In the genomic region with DNA sequence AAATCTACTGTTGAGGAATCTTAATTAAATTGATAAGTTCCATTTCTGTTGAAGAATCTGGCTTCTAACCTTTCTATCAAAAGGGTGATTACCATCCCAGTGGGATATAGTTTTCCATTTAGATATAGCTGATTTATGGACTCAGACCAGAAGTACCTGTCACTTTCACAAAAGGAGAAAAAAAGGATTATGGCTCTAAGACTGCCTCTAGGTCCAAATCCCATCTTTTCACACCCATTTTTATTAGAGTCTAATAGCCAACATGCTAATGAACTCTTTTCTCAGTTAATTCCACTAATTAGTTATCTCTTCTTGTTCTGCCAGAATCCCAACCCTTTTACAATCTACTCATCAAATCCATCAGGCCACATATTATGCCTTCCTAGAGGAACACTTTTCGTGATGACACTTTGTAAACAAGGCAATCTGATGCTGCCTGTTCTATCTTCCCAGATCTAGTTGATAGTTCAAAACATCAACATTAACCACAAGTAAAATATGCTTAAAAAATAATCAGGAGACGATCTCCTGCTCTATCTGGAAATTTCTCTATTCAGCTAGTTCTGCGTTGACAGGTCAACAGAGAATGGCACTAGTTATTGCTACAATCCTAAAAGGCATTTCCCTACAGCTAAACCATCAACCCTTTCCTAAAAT, we compare ENCODE assay signal across 10 cellular contexts. TPM values are rescaled to one million over a fixed set of nuclear protein-coding genes. Genes with fewer than 3 reads are reported as not detected.
A peak's percentile ranks its signal among the peaks of the same experiment; 100 is the strongest.
DNase-seq lines count a peak whose midpoint lies in the region; ATAC-seq, FAIRE-seq and TF ChIP-seq lines count a peak whose summit lies in the region.
"Had no signal": no experiment of that assay in that cellular context is flagged by ENCODE, and none has a peak within 500 bp of the region (broad histone marks: within the 10 kb centered on the region; RNA-seq: fewer than 3 reads in every experiment).

No MANE protein-coding gene starts in this region.

- H3K27ac ChIP-seq in keratinocyte (ENCODE audit: control insufficient read depth, insufficient read depth, low read length): no peak overlapping the region
- H3K27ac ChIP-seq in temporal lobe (ENCODE audit: low read depth, low read length): peak overlapping the region; percentile 1

- POLR2A ChIA-PET in activated CD4-positive, alpha-beta T cell treated with anti-CD3 and anti-CD28 coated beads, Interleukin-2, amount 10 ng/mL, durations not matched to agents 7 days and 5 days (lab: Charles Lee): no interaction called here

- no peaks in the 10 kb centered on the region for H3K27me3 Mint-ChIP-seq in activated CD4-positive, alpha-beta T cell treated with anti-CD3 and anti-CD28 coated beads, Interleukin-2, amount 10 ng/mL, durations not matched to agents 7 days and 5 days
- H3K27me3 Mint-ChIP-seq in activated naive CD8-positive, alpha-beta T cell: no peaks in the 10 kb centered on the region

- peaks cover 29% of the 10 kb centered on the region for H3K4me1 Mint-ChIP-seq in activated CD4-positive, alpha-beta T cell treated with anti-CD3 and anti-CD28 coated beads, Interleukin-2, amount 10 ng/mL, durations not matched to agents 7 days and 5 days
- peaks cover 53% of the 10 kb centered on the region for H3K4me1 Mint-ChIP-seq in activated naive CD8-positive, alpha-beta T cell (ENCODE audit: low read depth)

- peaks cover 17% of the 10 kb centered on the region for H3K4me1 ChIP-seq in keratinocyte (ENCODE audit: control insufficient read depth, extremely low read depth, insufficient read depth, low read length)

- no peak for FAIRE-seq in keratinocyte (lab: Jason Lieb, UNC)

- H2AFZ ChIP-seq in keratinocyte (ENCODE audit: control insufficient read depth, low read length): no peak overlapping the region

- dilution Hi-C loops in keratinocyte (cut with MboI; ENCODE audit: extremely low pct_ligation_motif_present, low sequenced_read_pairs): no loop called here

- no peak overlapping the region for H3K9ac ChIP-seq in keratinocyte (ENCODE audit: control insufficient read depth, extremely low read depth, insufficient read depth, low read length)

- H3K36me3 ChIP-seq in keratinocyte (ENCODE audit: control insufficient read depth in 2 of 2, extremely low read depth in 1 of 2, insufficient read depth in 2 of 2, low read length in 2 of 2): no peaks in the 10 kb centered on the region

- ATAC-seq in GM19351 (IDR thresholded peaks at IDR 0.05; ENCODE audit: unreplicated experiment): no peak

- peaks cover 2% of the 10 kb centered on the region for H3K9me1 ChIP-seq in keratinocyte (ENCODE audit: control insufficient read depth, extremely low read depth, insufficient read depth, low read length)

- H4K20me1 ChIP-seq in keratinocyte (ENCODE audit: control insufficient read depth, extremely low read depth, insufficient read depth, low read length): no peaks in the 10 kb centered on the region

- peaks cover 2% of the 10 kb centered on the region for H3K36me3 Mint-ChIP-seq in activated CD4-positive, alpha-beta T cell treated with anti-CD3 and anti-CD28 coated beads, Interleukin-2, amount 10 ng/mL, durations not matched to agents 7 days and 5 days (ENCODE audit: low read depth)
- H3K36me3 Mint-ChIP-seq in activated naive CD8-positive, alpha-beta T cell: no peaks in the 10 kb centered on the region

- CTCF ChIA-PET in activated CD4-positive, alpha-beta T cell treated with anti-CD3 and anti-CD28 coated beads, Interleukin-2, amount 10 ng/mL, durations not matched to agents 7 days and 5 days (lab: Charles Lee): interaction anchor here (0.6 to 2.0 kb wide), 6 partner anchors 13 to 456 kb away, joined by 3 to 8 read pairs (median 3); no protein-coding TSS in a partner anchor

- H3K79me2 ChIP-seq in keratinocyte (ENCODE audit: control insufficient read depth, insufficient read depth, low read length): peaks cover 63% of the 10 kb centered on the region

- TF ChIP-seq CTCF in keratinocyte (optimal IDR thresholded peaks at IDR 0.05 in 1 of 3, IDR thresholded peaks at IDR 0.05 in 1 of 3, conservative IDR thresholded peaks at IDR 0.05 in 1 of 3; ENCODE audit: extremely low read depth in 1 of 3, insufficient read depth in 2 of 3, low read length in 3 of 3): no peak

- no peaks in the 10 kb centered on the region for H3K9me3 ChIP-seq in keratinocyte (ENCODE audit: control insufficient read depth, low read depth, low read length)

- H3K9me3 Mint-ChIP-seq in activated CD4-positive, alpha-beta T cell treated with anti-CD3 and anti-CD28 coated beads, Interleukin-2, amount 10 ng/mL, durations not matched to agents 7 days and 5 days: no peaks in the 10 kb centered on the region
- no peaks in the 10 kb centered on the region for H3K9me3 Mint-ChIP-seq in activated naive CD8-positive, alpha-beta T cell (ENCODE audit: low read depth)

- DNase-seq in activated CD4-positive, alpha-beta T cell treated with anti-CD3 and anti-CD28 coated beads, Interleukin-2, amount 10 ng/mL, durations not matched to agents 7 days and 5 days: no peak
- no peak for DNase-seq in activated CD4-positive, alpha-beta T cell treated with anti-CD3 and anti-CD28 coated beads for 4 hours
- DNase-seq in keratinocyte (ENCODE audit: low read depth, low spot score) (no peak), NCI-H82 treated with DMSO at 0.1 percent for 48 hours (lab: John Stamatoyannopoulos, UW; ENCODE audit: unreplicated experiment) (no peak), occipital lobe (lab: John Stamatoyannopoulos, UW) (no peak)
- DNase-seq: activated CD8-positive, alpha-beta memory T cell treated with anti-CD3 and anti-CD28 coated beads, Interleukin-2, amount 50 U/mL, for 4 hours; NCI-H2171 treated with DMSO at 0.1 percent for 48 hours had no signal

- H3K27me3 ChIP-seq in keratinocyte (ENCODE audit: control insufficient read depth, extremely low read depth, insufficient read depth, low read length): no peaks in the 10 kb centered on the region

- no peak overlapping the region for H3K27ac Mint-ChIP-seq in activated CD4-positive, alpha-beta T cell treated with anti-CD3 and anti-CD28 coated beads, Interleukin-2, amount 10 ng/mL, durations not matched to agents 7 days and 5 days
- H3K27ac Mint-ChIP-seq in activated naive CD8-positive, alpha-beta T cell: peak overlapping the region; percentile 6

- H3K4me3 ChIP-seq in keratinocyte (ENCODE audit: control insufficient read depth in 2 of 3, extremely low read depth in 1 of 3, insufficient read depth in 2 of 3, low read depth in 1 of 3, low read length in 3 of 3): peak overlapping the region in 2 of 3 experiments; percentile 72 to 84

- H3K4me3 Mint-ChIP-seq in activated CD4-positive, alpha-beta T cell treated with anti-CD3 and anti-CD28 coated beads, Interleukin-2, amount 10 ng/mL, durations not matched to agents 7 days and 5 days: peak overlapping the region; percentile 2
- H3K4me3 Mint-ChIP-seq in activated naive CD8-positive, alpha-beta T cell: peak overlapping the region; percentile 87

- peak overlapping the region; percentile 84 for H3K4me2 ChIP-seq in keratinocyte (ENCODE audit: control insufficient read depth, extremely low read depth, insufficient read depth, low read depth, low read length)

RNA-seq across cellular contexts. Expression of a gene that starts 2.2 kb away (rescaled TPM):
- total RNA-seq in activated CD4-positive, alpha-beta T cell treated with anti-CD3 and anti-CD28 coated beads, Interleukin-2, amount 10 ng/mL, durations not matched to agents 7 days and 5 days: 10 to 100 TPM; 11.2 to 14.3 TPM
- 20.1 to 27.8 TPM (median 23.5 TPM) in 3 replicates for polyA plus RNA-seq in keratinocyte
- 3.7 TPM for polyA plus RNA-seq in keratinocyte (2011; ENCODE audit: low read depth)
- polyA plus RNA-seq in keratinocyte (2011; cell fraction: cytosol; rRNA removed): 19.5 and 27.6 TPM in 2 replicates
- 24.8 and 27.3 TPM in 2 replicates for polyA plus RNA-seq in keratinocyte (2011; cell fraction: nucleus; rRNA removed)
- 9.1 and 16.7 TPM in 2 replicates for polyA plus RNA-seq in keratinocyte (2012; ENCODE audit: low replicate concordance)
- 21.8 to 23.9 TPM (median 23.2 TPM) in 3 replicates for polyA minus RNA-seq in keratinocyte
- polyA minus RNA-seq in keratinocyte (2011; cell fraction: cytosol; rRNA and poly(A)+ RNA removed): 21.5 TPM
- polyA minus RNA-seq in keratinocyte (2011; cell fraction: nucleus; rRNA and poly(A)+ RNA removed): 15.6 and 26.1 TPM in 2 replicates
- 61.5 TPM for total RNA-seq in temporal lobe
- total RNA-seq in occipital lobe: 59.3 TPM
